Comparison of ENCODE assay signal across 18 cellular contexts in genomic region chr2:222445226-222445625, GRCh38. TPM values are rescaled to one million over a fixed set of nuclear protein-coding genes. Genes with fewer than 3 reads are reported as not detected.
"Had no signal": no experiment of that assay in that cellular context is flagged by ENCODE, and none has a peak within 500 bp of the region (broad histone marks: within the 10 kb centered on the region; RNA-seq: fewer than 3 reads in every experiment).

No MANE protein-coding gene starts in this region.

- H3K4me3 Mint-ChIP-seq: activated CD8-positive, alpha-beta T cell treated with anti-CD3 and anti-CD28 coated beads for 36 hours; nephron; stimulated activated naive CD8-positive, alpha-beta T cell treated with anti-CD3 and anti-CD28 coated beads, Interleukin-15, Interleukin-2, amounts not matched to agents 100 ng/mL and 50 ng/mL, for 24 hours had no signal

- H3K27ac Mint-ChIP-seq: activated CD8-positive, alpha-beta T cell treated with anti-CD3 and anti-CD28 coated beads for 36 hours; stimulated activated naive CD8-positive, alpha-beta T cell treated with anti-CD3 and anti-CD28 coated beads, Interleukin-15, Interleukin-2, amounts not matched to agents 100 ng/mL and 50 ng/mL, for 24 hours had no signal

- ATAC-seq: activated CD8-positive, alpha-beta T cell treated with anti-CD3 and anti-CD28 coated beads for 36 hours; left colon had no signal

- DNase-seq: activated CD4-positive, alpha-beta T cell treated with anti-CD3 and anti-CD28 coated beads for 4 hours; activated CD8-positive, alpha-beta memory T cell treated with anti-CD3 and anti-CD28 coated beads, Interleukin-2, amount 50 U/mL, for 4 hours; activated CD8-positive, alpha-beta T cell treated with anti-CD3 and anti-CD28 coated beads for 36 hours; aorta; central memory CD4-positive, alpha-beta T cell; effector CD4-positive, alpha-beta T cell; hypothalamus; left colon; stimulated activated CD4-positive, alpha-beta T cell treated with anti-CD3 and anti-CD28 coated beads, Interleukin-4, amount 100 ng/mL, for 1 hour; T-helper 1 cell; WERI-Rb-1 had no signal

- H3K36me3 ChIP-seq: WERI-Rb-1 had no signal

- H3K27ac ChIP-seq: coronary artery, WERI-Rb-1 had no signal

- H3K4me3 ChIP-seq: coronary artery had no signal

- H3K9me3 Mint-ChIP-seq: activated CD8-positive, alpha-beta T cell treated with anti-CD3 and anti-CD28 coated beads for 36 hours; nephron; stimulated activated naive CD8-positive, alpha-beta T cell treated with anti-CD3 and anti-CD28 coated beads, Interleukin-15, Interleukin-2, amounts not matched to agents 100 ng/mL and 50 ng/mL, for 24 hours had no signal

RNA-seq across cellular contexts. Expression of gene SGPP2, which starts 20.9 kb away (rescaled TPM):
- total RNA-seq: fibroblast of lung, glomerular endothelial cell, lung microvascular endothelial cell, pulmonary artery endothelial cell had no signal
